In genomic region chr10:106502651-106503050, GRCh38 we compare ENCODE assay signal across 15 cellular contexts.
DNase-seq lines count a peak whose midpoint lies in the region; ATAC-seq and TF ChIP-seq lines count a peak whose summit lies in the region.
"Had no signal": no experiment of that assay in that cellular context is flagged by ENCODE, and none has a peak within 500 bp of the region (broad histone marks: within the 10 kb centered on the region; RNA-seq: fewer than 3 reads in every experiment).

No MANE protein-coding gene starts in this region.

- H4K20me1 ChIP-seq in mammary epithelial cell (ENCODE audit: insufficient read depth, low read length): no peaks in the 10 kb centered on the region
- H4K20me1 ChIP-seq: BLaER1 had no signal

- no peaks in the 10 kb centered on the region for H3K36me3 ChIP-seq in ACC112 (ENCODE audit: insufficient read depth, low read length)
- no peaks in the 10 kb centered on the region for H3K36me3 ChIP-seq in mammary epithelial cell (ENCODE audit: insufficient read depth, low read length)
- H3K36me3 ChIP-seq: BLaER1 had no signal

- CTCF ChIA-PET in mammary epithelial cell (lab: Charles Lee; ENCODE audit: low non-redundant PET): no interaction called here

- no peak overlapping the region for H3K4me2 ChIP-seq in mammary epithelial cell (ENCODE audit: insufficient read depth, low read depth, low read length)
- H3K4me2 ChIP-seq: BLaER1, GM23338 had no signal

- BruUV-seq in mammary epithelial cell (replicated peaks; lab: Mats Ljungman, UMichigan): no TSS peak

- dilution Hi-C loops in mammary epithelial cell (cut with HindIII; ENCODE audit: low sequenced_read_pairs): loop anchor here (5.0 kb wide), 1 partner anchor 65 kb away; no protein-coding TSS in a partner anchor

- TF ChIP-seq CTCF in mammary epithelial cell (conservative IDR thresholded peaks at IDR 0.05 in 1 of 2, IDR thresholded peaks at IDR 0.05 in 1 of 2; ENCODE audit: extremely low read depth in 1 of 2, insufficient read depth in 1 of 2, low read depth in 1 of 2, low read length in 2 of 2) (no peak), foreskin fibroblast (IDR thresholded peaks at IDR 0.05; ENCODE audit: low read depth, low read length) (no peak)

- in situ Hi-C loops in mammary epithelial cell (cut with MboI; ENCODE audit: low sequenced_read_pairs in 2 of 2): no loop called here

- peaks cover 36% of the 10 kb centered on the region for H3K4me1 ChIP-seq in ACC112 (ENCODE audit: control insufficient read depth, insufficient read depth, low read length, unreplicated experiment)
- peaks cover 50% of the 10 kb centered on the region for H3K4me1 ChIP-seq in mammary epithelial cell (ENCODE audit: insufficient read depth, low read length)
- H3K4me1 ChIP-seq: BLaER1 had no signal

- H3K9me3 ChIP-seq in mammary epithelial cell (replicated peaks; ENCODE audit: insufficient read depth, low read length): no peaks in the 10 kb centered on the region
- H3K9me3 ChIP-seq: BLaER1 had no signal

- H3K4me3 ChIP-seq in ACC112 (ENCODE audit: low read depth, low read length) (no peak overlapping the region), mammary epithelial cell (replicated peaks in 1 of 3; ENCODE audit: insufficient read depth in 1 of 3, low read depth in 2 of 3, low read length in 3 of 3) (no peak overlapping the region), foreskin fibroblast (ENCODE audit: low read depth in 1 of 2, low read length in 2 of 2) (no peak overlapping the region)
- H3K4me3 ChIP-seq: BLaER1, GM23338 had no signal

- no peak overlapping the region for H3K9ac ChIP-seq in mammary epithelial cell (ENCODE audit: insufficient read depth, low read length)
- H3K9ac ChIP-seq: BLaER1 had no signal

- H3K27me3 ChIP-seq in ACC112 (ENCODE audit: insufficient read depth, low read length) (no peaks in the 10 kb centered on the region), mammary epithelial cell (ENCODE audit: insufficient read depth, low read length) (no peaks in the 10 kb centered on the region)
- H3K27me3 ChIP-seq: BLaER1 had no signal

- H2AFZ ChIP-seq in ACC112 (ENCODE audit: low read length, unreplicated experiment): peak overlapping the region; percentile 15
- peak overlapping the region; percentile 8 for H2AFZ ChIP-seq in mammary epithelial cell (ENCODE audit: low read depth, low read length)
- H2AFZ ChIP-seq: GM23338 had no signal

- 86% methylated on average over 2 of the region's 2 CpGs for WGBS in mammary epithelial cell (ENCODE audit: low coverage, missing lambda C conversion rate)

- H3K27ac ChIP-seq in ACC112 (ENCODE audit: low read depth, low read length) (no peak overlapping the region), mammary epithelial cell (ENCODE audit: insufficient read depth, low read depth, low read length) (no peak overlapping the region)
- H3K27ac ChIP-seq: BLaER1 had no signal

- intact Hi-C loops in mammary epithelial cell (cut with micrococcal nuclease): no loop called here

- ATAC-seq in HG02973 (IDR thresholded peaks at IDR 0.05; ENCODE audit: unreplicated experiment) (no peak), HG03457 (IDR thresholded peaks at IDR 0.05; ENCODE audit: unreplicated experiment) (no peak)
- ATAC-seq: GM23338, HepG2 had no signal

- no peaks in the 10 kb centered on the region for H3K79me2 ChIP-seq in ACC112 (ENCODE audit: control insufficient read depth, insufficient read depth, low read length, unreplicated experiment)
- H3K79me2 ChIP-seq in mammary epithelial cell (ENCODE audit: insufficient read depth, low read length): no peaks in the 10 kb centered on the region

- DNase-seq in EH (ENCODE audit: low read depth) (peak; percentile 36), mammary epithelial cell (no peak), foreskin fibroblast (peak; percentile 7 to 65), NCI-H2196 (lab: John Stamatoyannopoulos, UW; ENCODE audit: unreplicated experiment) (no peak)
- DNase-seq: CD4-positive, alpha-beta memory T cell; DMS79 treated with DMSO at 0.1 percent for 48 hours; EL; HCEC 1CT; KBM-7 had no signal

Comparison
In these comparisons a context has a peak if more than half of its experiments do, and no peak if none do; other contexts are left out.
1. DNase-seq: peak in EH (single experiment) and foreskin fibroblast (2 of 2); none in mammary epithelial cell (single experiment) and NCI-H2196 (single experiment).